In genomic region chr12:124734224-124734788, GRCh38 we compare ENCODE assay signal across 10 cellular contexts.
A peak's percentile ranks its signal among the peaks of the same experiment; 100 is the strongest.
DNase-seq lines count a peak whose midpoint lies in the region; FAIRE-seq and TF ChIP-seq lines count a peak whose summit lies in the region.
"Had no signal": no experiment of that assay in that cellular context is flagged by ENCODE, and none has a peak within 500 bp of the region (broad histone marks: within the 10 kb centered on the region; RNA-seq: fewer than 3 reads in every experiment).

No MANE protein-coding gene starts in this region.

- no peak overlapping the region for H3K4ac ChIP-seq in mesendoderm (ENCODE audit: low read depth, low read length)

- no peaks in the 10 kb centered on the region for H3K36me3 Mint-ChIP-seq in brain
- H3K36me3 Mint-ChIP-seq in CD8-positive, alpha-beta memory T cell, result peaks cover 0 to 5% (median 0%) of the 10 kb centered on the region in 3 donors

- H3K27me3 Mint-ChIP-seq in brain, result peaks cover 4% of the 10 kb centered on the region
- H3K27me3 Mint-ChIP-seq in CD8-positive, alpha-beta memory T cell, result peaks cover 5 to 10% of the 10 kb centered on the region in 2 donors
- H3K27me3 Mint-ChIP-seq: stimulated activated naive CD8-positive, alpha-beta T cell treated with anti-CD3 and anti-CD28 coated beads, Interleukin-15, Interleukin-2, amounts not matched to agents 100 ng/mL and 50 ng/mL, for 24 hours had no signal

- H2AK5ac ChIP-seq in mesendoderm (ENCODE audit: low read length), result no peak overlapping the region

- no peak overlapping the region for H2BK5ac ChIP-seq in mesendoderm (ENCODE audit: low read length)

- no peak overlapping the region for H2BK15ac ChIP-seq in mesendoderm (replicated peaks; ENCODE audit: low read depth)

- no peaks in the 10 kb centered on the region for H3K4me1 ChIP-seq in mesendoderm (ENCODE audit: control insufficient read depth, low read depth, low read length)
- peaks cover 6% of the 10 kb centered on the region for H3K4me1 ChIP-seq in CD8-positive, alpha-beta memory T cell (ENCODE audit: insufficient read depth, low read length)

- CTCF ChIA-PET in CD8-positive, alpha-beta memory T cell (lab: Charles Lee), result interaction anchor here (1.2 to 2.7 kb wide), 2 partner anchors 24 to 32 kb away, joined by 3 to 7 read pairs; no protein-coding TSS in a partner anchor

- no peaks in the 10 kb centered on the region for H3K27me3 ChIP-seq in mesendoderm (ENCODE audit: insufficient read depth, low read length, poor library complexity)
- no peaks in the 10 kb centered on the region for H3K27me3 ChIP-seq in CD8-positive, alpha-beta memory T cell (ENCODE audit: insufficient read depth, low read length, poor library complexity, severe bottlenecking)

- TF ChIP-seq POLR2A in H54 (IDR thresholded peaks at IDR 0.05; ENCODE audit: low read depth, low read length), result no peak

- no peak overlapping the region for H3K18ac ChIP-seq in mesendoderm (ENCODE audit: low read length)

- peaks cover 35% of the 10 kb centered on the region for H3K4me1 Mint-ChIP-seq in brain
- peaks cover 11 to 36% (median 28%) of the 10 kb centered on the region in 3 donors for H3K4me1 Mint-ChIP-seq in CD8-positive, alpha-beta memory T cell

- H3K27ac Mint-ChIP-seq in brain, result peak overlapping the region in 3 of 5 experiments; percentile 29 to 89 (median 53)
- peak overlapping the region in 1 of 8 donors; percentile 38 for H3K27ac Mint-ChIP-seq in CD8-positive, alpha-beta memory T cell
- H3K27ac Mint-ChIP-seq: stimulated activated naive CD8-positive, alpha-beta T cell treated with anti-CD3 and anti-CD28 coated beads, Interleukin-15, Interleukin-2, amounts not matched to agents 100 ng/mL and 50 ng/mL, for 24 hours had no signal

- H3K4me3 Mint-ChIP-seq in brain, result peak overlapping the region in 1 of 5 experiments; percentile 61
- no peak overlapping the region for H3K4me3 Mint-ChIP-seq in CD8-positive, alpha-beta memory T cell
- H3K4me3 Mint-ChIP-seq: stimulated activated naive CD8-positive, alpha-beta T cell treated with anti-CD3 and anti-CD28 coated beads, Interleukin-15, Interleukin-2, amounts not matched to agents 100 ng/mL and 50 ng/mL, for 24 hours had no signal

- H4K5ac ChIP-seq in mesendoderm (ENCODE audit: low read length), result no peak overlapping the region

- H3K4me2 ChIP-seq in mesendoderm (ENCODE audit: low read length), result no peak overlapping the region

- TF ChIP-seq CTCF in brain (conservative IDR thresholded peaks at IDR 0.05), result peak in 1 of 2 experiments; percentile 38

- no peak overlapping the region for H3K4me3 ChIP-seq in mesendoderm (ENCODE audit: low read length)
- H3K4me3 ChIP-seq in CD8-positive, alpha-beta memory T cell (ENCODE audit: low read length), result no peak overlapping the region

- FAIRE-seq in H54 (lab: Jason Lieb, UNC), result no peak
- FAIRE-seq: endothelial cell of umbilical vein had no signal

- POLR2A ChIA-PET in CD8-positive, alpha-beta memory T cell (lab: Charles Lee), result no interaction called here

- H2BK120ac ChIP-seq in mesendoderm (ENCODE audit: low read depth, low read length), result no peak overlapping the region

- H3K27ac ChIP-seq in mesendoderm (ENCODE audit: low read depth, low read length), result no peak overlapping the region
- no peak overlapping the region for H3K27ac ChIP-seq in CD8-positive, alpha-beta memory T cell (ENCODE audit: low read depth, low read length)

- no CpG with 5 or more reads among the region's 22 CpGs for WGBS in mesendoderm (ENCODE audit: extremely low coverage, insufficient coverage, low lambda C conversion rate)

- H4K8ac ChIP-seq in mesendoderm (ENCODE audit: low read depth, low read length), result no peak overlapping the region

- no peaks in the 10 kb centered on the region for H3K36me3 ChIP-seq in mesendoderm (ENCODE audit: control insufficient read depth, insufficient read depth, low read length)
- no peaks in the 10 kb centered on the region for H3K36me3 ChIP-seq in CD8-positive, alpha-beta memory T cell (ENCODE audit: insufficient read depth, low read length)

- peaks cover 0 to 29% (median 2%) of the 10 kb centered on the region in 5 experiments for H3K9me3 Mint-ChIP-seq in brain
- H3K9me3 Mint-ChIP-seq in CD8-positive, alpha-beta memory T cell, result no peaks in the 10 kb centered on the region
- H3K9me3 Mint-ChIP-seq: stimulated activated naive CD8-positive, alpha-beta T cell treated with anti-CD3 and anti-CD28 coated beads, Interleukin-15, Interleukin-2, amounts not matched to agents 100 ng/mL and 50 ng/mL, for 24 hours had no signal

- DNase-seq in CMK (ENCODE audit: low read depth), result peak; percentile 38
- DNase-seq in NCI-H2107 (lab: John Stamatoyannopoulos, UW), result peak; percentile 29
- peak; percentile 98 for DNase-seq in mesendoderm
- no peak for DNase-seq in H54 (ENCODE audit: insufficient read length, low spot score)
- no peak for DNase-seq in cerebellum (ENCODE audit: low spot score)
- no peak for DNase-seq in CD8-positive, alpha-beta memory T cell
- DNase-seq in ureter (ENCODE audit: low spot score), result no peak

- no peak overlapping the region for H3K23ac ChIP-seq in mesendoderm (ENCODE audit: low read length)

- H3K56ac ChIP-seq in mesendoderm (ENCODE audit: low read length), result no peak overlapping the region

- H3K79me1 ChIP-seq in mesendoderm (ENCODE audit: low read length), result no peaks in the 10 kb centered on the region

- no peak overlapping the region for H3K9ac ChIP-seq in mesendoderm (ENCODE audit: low read length)

- no peaks in the 10 kb centered on the region for H3K9me3 ChIP-seq in CD8-positive, alpha-beta memory T cell (ENCODE audit: low read length)

- H3K79me2 ChIP-seq in mesendoderm (ENCODE audit: control insufficient read depth, insufficient read depth, low read length), result no peaks in the 10 kb centered on the region

Comparison
In these comparisons a context has a peak if more than half of its experiments do, and no peak if none do; other contexts are left out.
1. DNase-seq: peak in CMK (single experiment), NCI-H2107 (single experiment) and mesendoderm (single experiment); none in H54 (single experiment), cerebellum (single experiment), CD8-positive, alpha-beta memory T cell (0 of 5) and ureter (single experiment).